In genomic region chr20:37989601-37990001, GRCh38 we compare ENCODE assay signal across 10 cellular contexts. TPM values are rescaled to one million over a fixed set of nuclear protein-coding genes. Genes with fewer than 3 reads are reported as not detected.
A peak's percentile ranks its signal among the peaks of the same experiment; 100 is the strongest.
DNase-seq lines count a peak whose midpoint lies in the region; ATAC-seq and TF ChIP-seq lines count a peak whose summit lies in the region.
"Had no signal": no experiment of that assay in that cellular context is flagged by ENCODE, and none has a peak within 500 bp of the region (broad histone marks: within the 10 kb centered on the region; RNA-seq: fewer than 3 reads in every experiment).

No MANE protein-coding gene starts in this region.

- no peak for DNase-seq in activated naive CD8-positive, alpha-beta T cell treated with anti-CD3 and anti-CD28 coated beads for 36 hours
- DNase-seq in hepatocyte (ENCODE audit: low spot score) (peak; percentile 54), upper lobe of left lung (peak in 1 of 2 donors; percentile 83), inferior parietal cortex (ENCODE audit: extremely low spot score) (no peak), amygdala (lab: John Stamatoyannopoulos, UW) (no peak)
- DNase-seq: NCI-H1092 treated with DMSO at 0.1 percent for 48 hours, testis had no signal

- H3K27ac ChIP-seq in angular gyrus (ENCODE audit: low read depth, low read length) (peak overlapping the region; percentile 45), hepatocyte (peak overlapping the region; percentile 87), upper lobe of left lung (peak overlapping the region; percentile 71 to 82 (median 77))
- H3K27ac ChIP-seq: testis had no signal

- H3K4me2 ChIP-seq in hepatocyte, result no peak overlapping the region

- 57% methylated on average over 5 of the region's 5 CpGs for WGBS in hepatocyte (ENCODE audit: low lambda C conversion rate, missing lambda C conversion rate)
- 42 to 60% methylated on average over 4 to 5 of the region's 5 CpGs for WGBS in upper lobe of left lung, 2 donors

- H2AFZ ChIP-seq in hepatocyte, result no peak overlapping the region

- H3K9me3 Mint-ChIP-seq in activated naive CD8-positive, alpha-beta T cell (ENCODE audit: low read depth), result no peaks in the 10 kb centered on the region
- H3K9me3 Mint-ChIP-seq in activated naive CD8-positive, alpha-beta T cell treated with anti-CD3 and anti-CD28 coated beads for 36 hours, result no peaks in the 10 kb centered on the region

- no peak for TF ChIP-seq POLR2A in upper lobe of left lung (IDR thresholded peaks at IDR 0.05)

- H4K20me1 ChIP-seq in hepatocyte (ENCODE audit: insufficient read depth, poor library complexity, severe bottlenecking), result no peaks in the 10 kb centered on the region

- no peak overlapping the region for H3K4me3 Mint-ChIP-seq in activated naive CD8-positive, alpha-beta T cell
- no peak overlapping the region for H3K4me3 Mint-ChIP-seq in activated naive CD8-positive, alpha-beta T cell treated with anti-CD3 and anti-CD28 coated beads for 36 hours

- ATAC-seq in upper lobe of left lung (ENCODE audit: low FRiP score in 2 of 2), result peak in 1 of 2 donors; percentile 49
- ATAC-seq in HG03520 (IDR thresholded peaks at IDR 0.05; ENCODE audit: unreplicated experiment), result no peak

- TF ChIP-seq CTCF in hepatocyte (IDR thresholded peaks at IDR 0.05; ENCODE audit: poor library complexity) (no peak), upper lobe of left lung (IDR thresholded peaks at IDR 0.05) (no peak)

- no peaks in the 10 kb centered on the region for H3K9me2 ChIP-seq in hepatocyte (replicated peaks; ENCODE audit: insufficient read depth)

- H3K27me3 ChIP-seq in hepatocyte (no peaks in the 10 kb centered on the region), upper lobe of left lung (no peaks in the 10 kb centered on the region)
- H3K27me3 ChIP-seq: testis had no signal

- TF ChIP-seq EP300 in upper lobe of left lung (IDR thresholded peaks at IDR 0.05), result peak; percentile 54 to 74 (median 68)

- H3K9me3 ChIP-seq in hepatocyte (ENCODE audit: low read depth) (no peaks in the 10 kb centered on the region), upper lobe of left lung (no peaks in the 10 kb centered on the region)
- H3K9me3 ChIP-seq: testis had no signal

- H3K4me3 ChIP-seq in hepatocyte, result no peak overlapping the region
- no peak overlapping the region for H3K4me3 ChIP-seq in upper lobe of left lung
- H3K4me3 ChIP-seq: testis had no signal

- peak overlapping the region; percentile 68 for H3K27ac Mint-ChIP-seq in activated naive CD8-positive, alpha-beta T cell
- H3K27ac Mint-ChIP-seq in activated naive CD8-positive, alpha-beta T cell treated with anti-CD3 and anti-CD28 coated beads for 36 hours, result no peak overlapping the region

- H3K4me1 ChIP-seq in hepatocyte (ENCODE audit: insufficient read depth) (peaks cover 76% of the 10 kb centered on the region), upper lobe of left lung (peaks cover 68 to 90% (median 73%) of the 10 kb centered on the region in 4 donors)

- peaks cover 17% of the 10 kb centered on the region for H3K36me3 Mint-ChIP-seq in activated naive CD8-positive, alpha-beta T cell
- peaks cover 22% of the 10 kb centered on the region for H3K36me3 Mint-ChIP-seq in activated naive CD8-positive, alpha-beta T cell treated with anti-CD3 and anti-CD28 coated beads for 36 hours

- peaks cover 18% of the 10 kb centered on the region for H3K4me1 Mint-ChIP-seq in activated naive CD8-positive, alpha-beta T cell (ENCODE audit: low read depth)
- H3K4me1 Mint-ChIP-seq in activated naive CD8-positive, alpha-beta T cell treated with anti-CD3 and anti-CD28 coated beads for 36 hours, result peaks cover 18% of the 10 kb centered on the region

- H3K36me3 ChIP-seq in hepatocyte (replicated peaks; ENCODE audit: insufficient read depth, low read depth) (no peaks in the 10 kb centered on the region), upper lobe of left lung (peaks cover 0 to 13% (median 2%) of the 10 kb centered on the region in 4 donors)

- H3K27me3 Mint-ChIP-seq in activated naive CD8-positive, alpha-beta T cell, result no peaks in the 10 kb centered on the region
- H3K27me3 Mint-ChIP-seq in activated naive CD8-positive, alpha-beta T cell treated with anti-CD3 and anti-CD28 coated beads for 36 hours, result no peaks in the 10 kb centered on the region

- H3K79me2 ChIP-seq in hepatocyte, result no peaks in the 10 kb centered on the region

RNA-seq across cellular contexts. Expression of gene TTI1, which starts 43.7 kb away (rescaled TPM):
- total RNA-seq in activated naive CD8-positive, alpha-beta T cell treated with anti-CD3 and anti-CD28 coated beads for 36 hours, result 10 to 100 TPM; 38.1 to 40.7 TPM
- total RNA-seq in hepatocyte (15.1 and 15.7 TPM in 2 replicates), upper lobe of left lung (10 to 100 TPM; 11.2 to 30.4 (median 15.1) TPM)
- 12.6 and 15.1 TPM in 2 replicates for polyA plus RNA-seq in hepatocyte

RNA-seq across cellular contexts. Expression of gene RPRD1B, which starts 43.9 kb away (rescaled TPM):
- total RNA-seq in activated naive CD8-positive, alpha-beta T cell treated with anti-CD3 and anti-CD28 coated beads for 36 hours, result 10 to 100 TPM; 37.6 to 42.7 TPM
- 26.8 and 28.0 TPM in 2 replicates for total RNA-seq in hepatocyte
- polyA plus RNA-seq in hepatocyte, result 16.5 and 18.5 TPM in 2 replicates
- total RNA-seq in upper lobe of left lung, result 10 to 100 TPM; 26.0 to 75.4 (median 29.2) TPM
